ENCODE assay signal across 11 cellular contexts in the genomic region with DNA sequence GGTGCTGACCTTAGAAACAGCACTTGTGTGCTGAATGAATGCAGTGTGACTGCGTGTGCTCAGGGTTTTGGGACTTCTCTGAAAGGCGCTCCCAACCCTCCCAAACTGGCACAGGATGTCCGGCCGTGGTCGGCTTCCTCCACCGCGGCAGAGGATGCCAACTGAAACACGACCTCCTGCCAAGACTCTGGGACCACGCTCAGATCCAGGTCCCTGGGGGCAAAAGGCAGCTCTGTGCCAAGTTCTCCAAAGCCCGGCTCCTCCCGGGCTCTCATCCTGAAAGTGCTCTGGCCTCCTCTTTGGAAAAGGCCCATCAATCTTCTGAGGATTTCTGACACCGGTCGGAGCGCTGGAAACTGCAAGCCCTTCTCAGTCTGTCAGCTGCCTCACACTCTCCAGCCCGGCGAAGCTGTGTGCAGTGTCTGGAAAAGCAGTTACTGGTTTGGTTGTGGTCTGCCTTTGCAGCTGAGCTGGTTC. TPM values are rescaled to one million over a fixed set of nuclear protein-coding genes. Genes with fewer than 3 reads are reported as not detected.
DNase-seq lines count a peak whose midpoint lies in the region; ATAC-seq and TF ChIP-seq lines count a peak whose summit lies in the region.
"Had no signal": no experiment of that assay in that cellular context is flagged by ENCODE, and none has a peak within 500 bp of the region (broad histone marks: within the 10 kb centered on the region; RNA-seq: fewer than 3 reads in every experiment).

No MANE protein-coding gene starts in this region.

- no peaks in the 10 kb centered on the region for H3K9me3 Mint-ChIP-seq in activated CD4-positive, alpha-beta T cell treated with anti-CD3 and anti-CD28 coated beads, Interleukin-2, amount 10 ng/mL, durations not matched to agents 24 days and 14 days
- H3K9me3 Mint-ChIP-seq: CD4-positive, alpha-beta T cell had no signal

- peaks cover 55% of the 10 kb centered on the region for H3K27me3 Mint-ChIP-seq in activated CD4-positive, alpha-beta T cell treated with anti-CD3 and anti-CD28 coated beads, Interleukin-2, amount 10 ng/mL, durations not matched to agents 24 days and 14 days

- no peak for TF ChIP-seq POLR2A in gastrocnemius medialis (IDR thresholded peaks at IDR 0.05)

- H3K4me3 ChIP-seq in fibroblast of the aortic adventitia (ENCODE audit: low read depth, low read length): no peak overlapping the region
- H3K4me3 ChIP-seq in gastrocnemius medialis: peak overlapping the region in 2 of 4 donors; percentile 19 to 22

- peaks cover 2% of the 10 kb centered on the region for H3K4me1 Mint-ChIP-seq in activated CD4-positive, alpha-beta T cell treated with anti-CD3 and anti-CD28 coated beads, Interleukin-2, amount 10 ng/mL, durations not matched to agents 24 days and 14 days

- in situ Hi-C loops in gastrocnemius medialis (cut with MboI; ENCODE audit: low sequenced_read_pairs in 4 of 4) (loop anchor here (5.0 to 25.0 kb wide), 6 partner anchors 97 to 654 kb away; no protein-coding TSS in a partner anchor), GM13976 (cut with MboI; ENCODE audit: low sequenced_read_pairs, unreplicated experiment) (loop anchor here (10.0 kb wide), 1 partner anchor 397 kb away; no protein-coding TSS in a partner anchor)

- no peak overlapping the region for H3K4me3 Mint-ChIP-seq in activated CD4-positive, alpha-beta T cell treated with anti-CD3 and anti-CD28 coated beads, Interleukin-2, amount 10 ng/mL, durations not matched to agents 24 days and 14 days
- H3K4me3 Mint-ChIP-seq: activated CD4-positive, alpha-beta T cell treated with anti-CD3 and anti-CD28 coated beads for 36 hours; CD4-positive, alpha-beta T cell had no signal

- intact Hi-C loops in gastrocnemius medialis (cut with DNase I; ENCODE audit: low total_unique reads): loop anchor here (5.0 kb wide), 1 partner anchor 99 kb away; no protein-coding TSS in a partner anchor
- intact Hi-C loops in activated CD4-positive, alpha-beta T cell treated with anti-CD3 and anti-CD28 coated beads, Interleukin-2, amount 10 ng/mL, durations not matched to agents 24 days and 14 days (cut with micrococcal nuclease): no loop called here

- DNase-seq in ELF-1 (ENCODE audit: low read depth, low spot score) (peak; percentile 48), NCI-H69 (lab: John Stamatoyannopoulos, UW) (peak; percentile 79), fibroblast of the aortic adventitia (ENCODE audit: low read depth) (peak; percentile 58), gastrocnemius medialis (peak in 1 of 2 donors; percentile 33), GM13976 (ENCODE audit: low spot score) (no peak)
- DNase-seq in activated CD4-positive, alpha-beta T cell treated with anti-CD3 and anti-CD28 coated beads, Interleukin-2, amount 10 ng/mL, durations not matched to agents 24 days and 14 days: no peak
- DNase-seq: activated CD4-positive, alpha-beta T cell treated with anti-CD3 and anti-CD28 coated beads for 36 hours; activated effector memory CD4-positive, alpha-beta T cell treated with anti-CD3 and anti-CD28 coated beads, Interleukin-2, amount 50 U/mL, for 16 hours; CD4-positive, alpha-beta T cell had no signal

- no peaks in the 10 kb centered on the region for H3K36me3 ChIP-seq in gastrocnemius medialis

- no peak overlapping the region for H3K27ac Mint-ChIP-seq in activated CD4-positive, alpha-beta T cell treated with anti-CD3 and anti-CD28 coated beads, Interleukin-2, amount 10 ng/mL, durations not matched to agents 24 days and 14 days
- H3K27ac Mint-ChIP-seq: activated CD4-positive, alpha-beta T cell treated with anti-CD3 and anti-CD28 coated beads for 36 hours; CD4-positive, alpha-beta T cell had no signal

- H3K4me1 ChIP-seq in gastrocnemius medialis: peaks cover 16 to 20% of the 10 kb centered on the region in 2 donors

- H3K9me3 ChIP-seq in gastrocnemius medialis: no peaks in the 10 kb centered on the region

- TF ChIP-seq CTCF in fibroblast of the aortic adventitia (IDR thresholded peaks at IDR 0.05; ENCODE audit: insufficient read depth, low read length) (no peak), gastrocnemius medialis (IDR thresholded peaks at IDR 0.05 in 4 of 5, conservative IDR thresholded peaks at IDR 0.05 in 1 of 5) (no peak), GM13976 (IDR thresholded peaks at IDR 0.05; ENCODE audit: borderline replicate concordance, control extremely low read depth, extremely low read depth, insufficient read depth, missing control alignments) (no peak)

- peak overlapping the region; percentile 12 to 57 (median 20) for H3K27ac ChIP-seq in gastrocnemius medialis

- no peaks in the 10 kb centered on the region for H3K36me3 Mint-ChIP-seq in activated CD4-positive, alpha-beta T cell treated with anti-CD3 and anti-CD28 coated beads, Interleukin-2, amount 10 ng/mL, durations not matched to agents 24 days and 14 days (ENCODE audit: low read depth)

- peak; percentile 51 to 60 for ATAC-seq in gastrocnemius medialis
- ATAC-seq in GM18517 (IDR thresholded peaks at IDR 0.05; ENCODE audit: unreplicated experiment): no peak
- no peak for ATAC-seq in GM19463 (IDR thresholded peaks at IDR 0.05; ENCODE audit: unreplicated experiment)
- ATAC-seq: activated CD4-positive, alpha-beta T cell treated with anti-CD3 and anti-CD28 coated beads for 36 hours had no signal

- H3K27me3 ChIP-seq in gastrocnemius medialis: no peaks in the 10 kb centered on the region

RNA-seq across cellular contexts. Expression of a gene that starts 32.3 kb away (rescaled TPM):
- total RNA-seq in fibroblast of the aortic adventitia (ENCODE audit: low replicate concordance) (0.09 and 0.41 TPM in 2 replicates), gastrocnemius medialis (10 to 100 TPM in 1 of 4 donors, 1 to 10 TPM in 1, under 1 TPM in 2; 0.53 to 12.3 (median 1.1) TPM)
- total RNA-seq in activated CD4-positive, alpha-beta T cell treated with anti-CD3 and anti-CD28 coated beads, Interleukin-2, amount 10 ng/mL, durations not matched to agents 24 days and 14 days: 0.56 and 0.64 TPM in 2 replicates
- total RNA-seq: activated CD4-positive, alpha-beta T cell treated with anti-CD3 and anti-CD28 coated beads for 36 hours; CD4-positive, alpha-beta T cell had no signal

Comparison
In these comparisons a context has a peak if more than half of its experiments do, and no peak if none do; other contexts are left out.
1. DNase-seq: peak in ELF-1 (single experiment), NCI-H69 (single experiment) and fibroblast of the aortic adventitia (single experiment); none in GM13976 (single experiment) and activated CD4-positive, alpha-beta T cell treated with anti-CD3 and anti-CD28 coated beads, Interleukin-2, amount 10 ng/mL, durations not matched to agents 24 days and 14 days (single experiment).
2. ATAC-seq: peak in gastrocnemius medialis (2 of 2); none in GM18517 (single experiment) and GM19463 (single experiment).